8 cellular contexts compared by ENCODE assay signal in genomic region chr11:67071420-67072284, GRCh38. TPM values are rescaled to one million over a fixed set of nuclear protein-coding genes. Genes with fewer than 3 reads are reported as not detected.
DNase-seq lines count a peak whose midpoint lies in the region; ATAC-seq and TF ChIP-seq lines count a peak whose summit lies in the region.

No MANE protein-coding gene starts in this region.

- DNase-seq in 8988T = peak; percentile 99
- DNase-seq in SHP77 (lab: John Stamatoyannopoulos, UW) = peak; percentile 76 to 85
- peak; percentile 36 to 71 (median 42) for DNase-seq in activated naive CD4-positive, alpha-beta T cell (lab: John Stamatoyannopoulos, UW)
- DNase-seq in glomerular visceral epithelial cell (ENCODE audit: extremely low spot score) = peak; percentile 49
- peak; percentile 34 to 94 (median 67) for DNase-seq in posterior cingulate gyrus
- no peak for DNase-seq in type B pancreatic cell (ENCODE audit: extremely low spot score, unreplicated experiment)

- no peaks in the 10 kb centered on the region for H3K9me3 Mint-ChIP-seq in type B pancreatic cell

- TF ChIP-seq CTCF in type B pancreatic cell (conservative IDR thresholded peaks at IDR 0.05) = peak; percentile 82

- peaks cover 5% of the 10 kb centered on the region for H3K4me1 Mint-ChIP-seq in type B pancreatic cell (ENCODE audit: unreplicated experiment)

- H3K27me3 Mint-ChIP-seq in type B pancreatic cell = no peaks in the 10 kb centered on the region

- ATAC-seq in GM21723 (IDR thresholded peaks at IDR 0.05; ENCODE audit: unreplicated experiment) (peak; percentile 52), GM19452 (IDR thresholded peaks at IDR 0.05; ENCODE audit: unreplicated experiment) (no peak)

- H3K36me3 Mint-ChIP-seq in type B pancreatic cell = peaks cover 3% of the 10 kb centered on the region

- intact Hi-C loops in posterior cingulate gyrus (cut with DNase I) = no loop called here

- H3K4me3 Mint-ChIP-seq in type B pancreatic cell = peak overlapping the region; percentile 39

- H3K27ac Mint-ChIP-seq in type B pancreatic cell = peak overlapping the region; percentile 39

RNA-seq across cellular contexts. Expression of gene RHOD, which starts 15.0 kb away (rescaled TPM):
- 21.2 and 95.6 TPM in 2 replicates for total RNA-seq in type B pancreatic cell (ENCODE audit: low replicate concordance)

RNA-seq across cellular contexts. Expression of gene KDM2A, which starts 47.4 kb away (rescaled TPM):
- 97.5 and 169 TPM in 2 replicates for total RNA-seq in type B pancreatic cell (ENCODE audit: low replicate concordance)

RNA-seq across cellular contexts. Expression of gene SYT12, which starts 48.7 kb away (rescaled TPM):
- 0.24 and 0.55 TPM in 2 replicates for total RNA-seq in type B pancreatic cell (ENCODE audit: low replicate concordance)
